Comparison of ENCODE assay signal across 8 cellular contexts in genomic region chr19:18848860-18849661, GRCh38. TPM values are rescaled to one million over a fixed set of nuclear protein-coding genes. Genes with fewer than 3 reads are reported as not detected.
DNase-seq lines count a peak whose midpoint lies in the region; ATAC-seq and TF ChIP-seq lines count a peak whose summit lies in the region.

No MANE protein-coding gene starts in this region.

- H3K4me3 Mint-ChIP-seq in CD4-positive, alpha-beta memory T cell: peak overlapping the region in 2 of 8 donors; percentile 12 to 22
- no peak overlapping the region for H3K4me3 Mint-ChIP-seq in neural crest cell

- ATAC-seq in esophagus mucosa (peak; percentile 7), GM18861 (IDR thresholded peaks at IDR 0.05; ENCODE audit: unreplicated experiment) (no peak)

- H3K27ac Mint-ChIP-seq in CD4-positive, alpha-beta memory T cell: peak overlapping the region; percentile 56 to 90 (median 72)
- peak overlapping the region; percentile 75 for H3K27ac Mint-ChIP-seq in neural crest cell (ENCODE audit: unreplicated experiment)

- intact Hi-C loops in CD4-positive, alpha-beta memory T cell (cut with micrococcal nuclease): loop anchor here (5.0 kb wide), 1 partner anchor 397 kb away; no protein-coding TSS in a partner anchor

- no peaks in the 10 kb centered on the region for H3K27me3 ChIP-seq in CD4-positive, alpha-beta memory T cell (ENCODE audit: insufficient read depth, low read length)

- H3K36me3 ChIP-seq in CD4-positive, alpha-beta memory T cell (ENCODE audit: insufficient read depth, low read length): peaks cover 56% of the 10 kb centered on the region

- H3K36me3 Mint-ChIP-seq in CD4-positive, alpha-beta memory T cell: peaks cover 43 to 75% of the 10 kb centered on the region in 2 donors
- peaks cover 7% of the 10 kb centered on the region for H3K36me3 Mint-ChIP-seq in neural crest cell (ENCODE audit: low read depth)

- peaks cover 32 to 62% (median 46%) of the 10 kb centered on the region in 4 donors for H3K4me1 Mint-ChIP-seq in CD4-positive, alpha-beta memory T cell
- peaks cover 9% of the 10 kb centered on the region for H3K4me1 Mint-ChIP-seq in neural crest cell

- peaks cover 49% of the 10 kb centered on the region for H3K4me1 ChIP-seq in CD4-positive, alpha-beta memory T cell (ENCODE audit: insufficient read depth, low read length)

- peaks cover 0 to 3% (median 0%) of the 10 kb centered on the region in 8 donors for H3K9me3 Mint-ChIP-seq in CD4-positive, alpha-beta memory T cell
- H3K9me3 Mint-ChIP-seq in neural crest cell: no peaks in the 10 kb centered on the region

- H3K4me3 ChIP-seq in CD4-positive, alpha-beta memory T cell (ENCODE audit: low read length in 2 of 2): no peak overlapping the region

- POLR2A ChIA-PET in CD4-positive, alpha-beta memory T cell (lab: Charles Lee; ENCODE audit: partially characterized antibody): interaction anchor here (1.5 kb wide), 1 partner anchor 261 kb away, joined by 4 read pairs; the partner anchor contains the start of gene REX1BD

- no peak for DNase-seq in CD4-positive, alpha-beta memory T cell
- DNase-seq in SKM-1 treated with dmso at 0.1 percent for 144 hours (lab: John Stamatoyannopoulos, UW; ENCODE audit: unreplicated experiment): peak; percentile 50
- no peak for DNase-seq in neural crest cell (ENCODE audit: low read depth, low spot score)
- DNase-seq in NCI-H69 (lab: John Stamatoyannopoulos, UW): no peak
- no peak for DNase-seq in COLO829 (ENCODE audit: low spot score)
- no peak for DNase-seq in NCI-H526 (lab: John Stamatoyannopoulos, UW)

- no peaks in the 10 kb centered on the region for H3K27me3 Mint-ChIP-seq in CD4-positive, alpha-beta memory T cell
- H3K27me3 Mint-ChIP-seq in neural crest cell (ENCODE audit: low read depth): no peaks in the 10 kb centered on the region

- H3K27ac ChIP-seq in CD4-positive, alpha-beta memory T cell (ENCODE audit: low read depth, low read length): peak overlapping the region; percentile 20

- no peaks in the 10 kb centered on the region for H3K9me3 ChIP-seq in CD4-positive, alpha-beta memory T cell (ENCODE audit: control insufficient read depth in 1 of 2, low read length in 2 of 2)

- no peak for TF ChIP-seq CTCF in neural crest cell (conservative IDR thresholded peaks at IDR 0.05)

- CTCF ChIA-PET in CD4-positive, alpha-beta memory T cell (lab: Charles Lee; ENCODE audit: partially characterized antibody): interaction anchor here (1.0 to 4.9 kb wide), 5 partner anchors 17 to 399 kb away, joined by 3 to 31 read pairs (median 25); partner anchors contain the start of gene REX1BD

RNA-seq across cellular contexts. Expression of gene UPF1, which starts 17.3 kb away (rescaled TPM):
- total RNA-seq in CD4-positive, alpha-beta memory T cell: 100 to 1,000 TPM; 127 to 130 TPM
- 10 to 100 TPM in 1 of 2 donors, 1 to 10 TPM in 1; 2.6 to 21.9 TPM for polyA plus RNA-seq in CD4-positive, alpha-beta memory T cell
- total RNA-seq in esophagus mucosa (38.4 TPM), neural crest cell (73.1 and 76.5 TPM in 2 replicates)

RNA-seq across cellular contexts. Expression of gene CERS1, which starts 46.9 kb away (rescaled TPM):
- not detected for total RNA-seq in CD4-positive, alpha-beta memory T cell
- not detected for polyA plus RNA-seq in CD4-positive, alpha-beta memory T cell
- total RNA-seq in esophagus mucosa (not detected), neural crest cell (27.7 and 29.8 TPM in 2 replicates)

RNA-seq across cellular contexts. Expression of gene COMP, which starts 58.0 kb away (rescaled TPM):
- not detected for total RNA-seq in CD4-positive, alpha-beta memory T cell
- not detected for polyA plus RNA-seq in CD4-positive, alpha-beta memory T cell
- total RNA-seq in esophagus mucosa (0.16 TPM), neural crest cell (not detected in 2 replicates)

Comparison
In these comparisons a context has a peak if more than half of its experiments do, and no peak if none do; other contexts are left out.
1. RNA of gene CERS1, which starts 46.9 kb away (total RNA-seq): 27.7 to 29.8 TPM in neural crest cell; not detected in CD4-positive, alpha-beta memory T cell and not detected in esophagus mucosa (single experiment); every median in the first group is over 10 times any median in the second.